In the genomic region with DNA sequence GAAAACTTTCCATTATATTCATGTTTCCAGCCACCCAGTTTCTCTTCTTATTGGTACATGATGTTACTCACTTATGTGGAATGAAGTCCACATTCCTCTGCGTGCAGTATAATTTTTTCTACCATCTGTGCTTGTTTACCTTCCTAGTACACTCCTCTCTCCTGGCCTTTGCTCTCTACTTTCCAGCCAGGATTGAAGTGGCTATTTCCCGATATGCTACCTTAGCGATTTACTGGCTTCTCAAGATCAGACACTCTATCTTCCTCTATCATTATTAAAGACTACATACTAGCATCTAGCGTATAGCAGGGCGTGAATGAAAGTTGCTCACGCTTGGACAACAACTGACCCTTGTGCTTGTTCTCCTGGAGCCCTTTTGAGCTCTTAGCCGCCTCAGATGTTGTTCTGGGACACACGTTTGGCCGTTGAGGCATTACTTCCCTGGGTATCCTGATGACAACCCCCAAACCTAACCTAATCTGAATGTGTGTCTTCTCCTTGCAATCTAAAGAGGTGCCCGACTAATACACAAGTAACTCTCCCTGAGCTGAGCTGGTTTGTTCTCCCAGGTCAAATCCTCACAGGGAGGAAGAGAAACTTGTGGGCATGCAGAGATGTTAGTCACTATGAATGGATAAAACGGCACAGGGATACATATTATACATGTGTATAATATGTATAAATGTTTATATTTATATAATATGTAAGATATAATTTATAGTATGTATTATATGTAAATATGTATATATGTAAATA, we compare ENCODE assay signal across 1 cellular context.
TF ChIP-seq lines count a peak whose summit lies in the region.

No MANE protein-coding gene starts in this region.

TF ChIP-seq in IMR-90, 13 proteins besides CTCF, POLR2A, EP300 and RAD21 (continued from another document):
- TF ChIP-seq, protein P1, sequence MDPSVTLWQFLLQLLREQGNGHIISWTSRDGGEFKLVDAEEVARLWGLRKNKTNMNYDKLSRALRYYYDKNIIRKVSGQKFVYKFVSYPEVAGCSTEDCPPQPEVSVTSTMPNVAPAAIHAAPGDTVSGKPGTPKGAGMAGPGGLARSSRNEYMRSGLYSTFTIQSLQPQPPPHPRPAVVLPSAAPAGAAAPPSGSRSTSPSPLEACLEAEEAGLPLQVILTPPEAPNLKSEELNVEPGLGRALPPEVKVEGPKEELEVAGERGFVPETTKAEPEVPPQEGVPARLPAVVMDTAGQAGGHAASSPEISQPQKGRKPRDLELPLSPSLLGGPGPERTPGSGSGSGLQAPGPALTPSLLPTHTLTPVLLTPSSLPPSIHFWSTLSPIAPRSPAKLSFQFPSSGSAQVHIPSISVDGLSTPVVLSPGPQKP (IDR thresholded peaks at IDR 0.05; ENCODE audit: borderline replicate concordance, low read depth, low read length), result no peak
- no peak for TF ChIP-seq CEBPB (IDR thresholded peaks at IDR 0.05; ENCODE audit: low read depth, low read length)
- no peak for TF ChIP-seq CHD1 (IDR thresholded peaks at IDR 0.05; ENCODE audit: low read depth, low read length)
- TF ChIP-seq, protein P2, sequence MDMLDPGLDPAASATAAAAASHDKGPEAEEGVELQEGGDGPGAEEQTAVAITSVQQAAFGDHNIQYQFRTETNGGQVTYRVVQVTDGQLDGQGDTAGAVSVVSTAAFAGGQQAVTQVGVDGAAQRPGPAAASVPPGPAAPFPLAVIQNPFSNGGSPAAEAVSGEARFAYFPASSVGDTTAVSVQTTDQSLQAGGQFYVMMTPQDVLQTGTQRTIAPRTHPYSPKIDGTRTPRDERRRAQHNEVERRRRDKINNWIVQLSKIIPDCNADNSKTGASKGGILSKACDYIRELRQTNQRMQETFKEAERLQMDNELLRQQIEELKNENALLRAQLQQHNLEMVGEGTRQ (IDR thresholded peaks at IDR 0.05; ENCODE audit: low read depth, low read length), result no peak
- TF ChIP-seq NFE2L2 (IDR thresholded peaks at IDR 0.05; ENCODE audit: low read depth, low read length), result no peak
- TF ChIP-seq FOS (IDR thresholded peaks at IDR 0.05; ENCODE audit: low read depth, low read length), result no peak
- no peak for TF ChIP-seq BHLHE40 (IDR thresholded peaks at IDR 0.05; ENCODE audit: low read depth, low read length)
- TF ChIP-seq RFX5 (IDR thresholded peaks at IDR 0.05; ENCODE audit: low read depth, low read length), result no peak
- TF ChIP-seq RCOR1 (IDR thresholded peaks at IDR 0.05; ENCODE audit: insufficient replicate concordance, low read length), result no peak
TF ChIP-seq in IMR-90: peak in this region for 0.
